In genomic region chr14:39069923-39070322, GRCh38 we compare ENCODE assay signal across 28 cellular contexts.
"Had no signal": no experiment of that assay in that cellular context is flagged by ENCODE, and none has a peak within 500 bp of the region (broad histone marks: within the 10 kb centered on the region; RNA-seq: fewer than 3 reads in every experiment).

No MANE protein-coding gene starts in this region.

- H3K27me3 Mint-ChIP-seq: naive thymus-derived CD8-positive, alpha-beta T cell had no signal

- ATAC-seq: left lung; lower lobe of right lung; naive thymus-derived CD8-positive, alpha-beta T cell; pancreas; right cardiac atrium; stimulated activated effector memory CD8-positive, alpha-beta T cell treated with anti-CD3 and anti-CD28 coated beads, Interleukin-12 subunit alpha, Interleukin-12 subunit beta, amount 100 ng/mL, for 72 hours; stimulated activated naive CD8-positive, alpha-beta T cell treated with anti-CD3 and anti-CD28 coated beads, Interleukin-15, Interleukin-2, amounts not matched to agents 100 U/mL and 50 U/mL, for 24 hours had no signal

- H3K27ac Mint-ChIP-seq: nephron had no signal

- FAIRE-seq: keratinocyte, pancreas, small intestine, urothelium cell line had no signal

- H3K4me3 Mint-ChIP-seq: naive thymus-derived CD8-positive, alpha-beta T cell; nephron; neural crest cell; stimulated activated effector memory CD8-positive, alpha-beta T cell treated with anti-CD3 and anti-CD28 coated beads, Interleukin-12 subunit alpha, Interleukin-12 subunit beta, amount 100 ng/mL, for 72 hours had no signal

- H3K9me3 Mint-ChIP-seq: naive thymus-derived CD8-positive, alpha-beta T cell; nephron; neural crest cell; stimulated activated effector memory CD8-positive, alpha-beta T cell treated with anti-CD3 and anti-CD28 coated beads, Interleukin-12 subunit alpha, Interleukin-12 subunit beta, amount 100 ng/mL, for 72 hours had no signal

- H3K4me1 Mint-ChIP-seq: nephron, neural crest cell had no signal

- H3K27me3 ChIP-seq: left lung, pancreas, sigmoid colon, spleen, stomach, testis, thyroid gland, transverse colon, upper lobe of left lung had no signal

- H3K27ac ChIP-seq: left lung, lower lobe of right lung, pancreas, prostate gland, sigmoid colon, spleen, stomach, testis, thyroid gland, transverse colon, upper lobe of left lung had no signal

- H3K4me1 ChIP-seq: left lung, lower lobe of right lung, pancreas, prostate gland, sigmoid colon, spleen, stomach, testis, thyroid gland, transverse colon, upper lobe of left lung had no signal

- DNase-seq: hippocampal formation; left colon; left lung; lower lobe of right lung; mammary epithelial cell; mesenchymal stem cell; naive thymus-derived CD8-positive, alpha-beta T cell; nucleus accumbens; pancreas; posterior cingulate gyrus; retina; right cardiac atrium; sigmoid colon; spleen; stimulated activated CD4-positive, alpha-beta T cell treated with anti-CD3 and anti-CD28 coated beads, Interleukin-4, amount 100 ng/mL, for 24 hours; stimulated activated naive CD8-positive, alpha-beta T cell treated with anti-CD3 and anti-CD28 coated beads, Interleukin-15, Interleukin-2, amounts not matched to agents 100 U/mL and 50 U/mL, for 24 hours; stomach; testis; thyroid gland; transverse colon; upper lobe of left lung had no signal

- H3K4me3 ChIP-seq: left lung, lower lobe of right lung, pancreas, prostate gland, sigmoid colon, spleen, stomach, testis, thyroid gland, transverse colon, upper lobe of left lung had no signal

- H3K9me3 ChIP-seq: left lung, lower lobe of right lung, pancreas, prostate gland, sigmoid colon, spleen, stomach, testis, thyroid gland, transverse colon, upper lobe of left lung had no signal
